ENCODE assay signal across 1 cellular context in the genomic region with DNA sequence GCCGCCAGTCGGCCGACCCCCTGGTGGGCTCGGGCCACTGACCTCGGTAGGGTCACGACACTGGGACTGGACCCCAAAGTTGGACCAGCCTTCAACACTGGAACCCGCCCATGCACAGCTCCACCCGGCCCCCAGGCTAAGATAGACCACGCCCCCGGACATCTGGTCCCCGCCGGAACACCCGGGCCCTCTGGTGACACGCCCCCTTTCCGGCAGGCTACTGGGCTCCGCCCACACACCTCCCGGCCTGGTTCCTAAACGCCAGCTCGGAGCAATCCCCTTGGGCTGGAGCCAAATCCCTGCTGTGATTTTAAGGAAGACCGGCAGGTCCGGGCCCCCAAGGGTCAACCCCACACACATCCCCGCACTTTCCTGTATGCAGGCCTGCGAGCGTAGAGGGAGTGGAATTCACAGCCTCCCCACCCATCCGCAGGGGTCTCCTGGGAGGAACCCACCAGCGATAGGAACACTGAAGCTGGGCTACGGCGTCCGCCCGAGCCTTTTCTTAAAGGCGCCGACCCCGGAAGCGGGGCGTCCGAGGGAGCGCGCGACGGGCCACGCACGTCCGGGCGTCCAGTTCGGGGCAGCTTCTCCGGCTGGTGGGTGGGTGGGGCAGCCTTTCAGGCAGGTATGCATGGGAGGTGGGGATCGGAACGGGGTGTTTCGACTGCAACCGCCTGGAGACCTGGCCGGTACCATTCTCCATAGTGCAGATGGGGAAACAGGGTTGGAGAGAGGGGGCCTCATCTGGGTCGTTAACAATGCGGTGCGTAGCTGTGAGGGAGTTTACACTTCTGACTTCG.
TF ChIP-seq lines count a peak whose summit lies in the region.

A gene with protein sequence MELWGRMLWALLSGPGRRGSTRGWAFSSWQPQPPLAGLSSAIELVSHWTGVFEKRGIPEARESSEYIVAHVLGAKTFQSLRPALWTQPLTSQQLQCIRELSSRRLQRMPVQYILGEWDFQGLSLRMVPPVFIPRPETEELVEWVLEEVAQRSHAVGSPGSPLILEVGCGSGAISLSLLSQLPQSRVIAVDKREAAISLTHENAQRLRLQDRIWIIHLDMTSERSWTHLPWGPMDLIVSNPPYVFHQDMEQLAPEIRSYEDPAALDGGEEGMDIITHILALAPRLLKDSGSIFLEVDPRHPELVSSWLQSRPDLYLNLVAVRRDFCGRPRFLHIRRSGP (plus strand): TSS at position 576 of the 803 bp plus-strand sequence. CDS start 1,583 bp downstream, outside the sequence.

TF ChIP-seq in GM12878, 131 proteins besides CTCF, POLR2A, EP300 and RAD21 (continued from another document):
- TF ChIP-seq, protein P1, sequence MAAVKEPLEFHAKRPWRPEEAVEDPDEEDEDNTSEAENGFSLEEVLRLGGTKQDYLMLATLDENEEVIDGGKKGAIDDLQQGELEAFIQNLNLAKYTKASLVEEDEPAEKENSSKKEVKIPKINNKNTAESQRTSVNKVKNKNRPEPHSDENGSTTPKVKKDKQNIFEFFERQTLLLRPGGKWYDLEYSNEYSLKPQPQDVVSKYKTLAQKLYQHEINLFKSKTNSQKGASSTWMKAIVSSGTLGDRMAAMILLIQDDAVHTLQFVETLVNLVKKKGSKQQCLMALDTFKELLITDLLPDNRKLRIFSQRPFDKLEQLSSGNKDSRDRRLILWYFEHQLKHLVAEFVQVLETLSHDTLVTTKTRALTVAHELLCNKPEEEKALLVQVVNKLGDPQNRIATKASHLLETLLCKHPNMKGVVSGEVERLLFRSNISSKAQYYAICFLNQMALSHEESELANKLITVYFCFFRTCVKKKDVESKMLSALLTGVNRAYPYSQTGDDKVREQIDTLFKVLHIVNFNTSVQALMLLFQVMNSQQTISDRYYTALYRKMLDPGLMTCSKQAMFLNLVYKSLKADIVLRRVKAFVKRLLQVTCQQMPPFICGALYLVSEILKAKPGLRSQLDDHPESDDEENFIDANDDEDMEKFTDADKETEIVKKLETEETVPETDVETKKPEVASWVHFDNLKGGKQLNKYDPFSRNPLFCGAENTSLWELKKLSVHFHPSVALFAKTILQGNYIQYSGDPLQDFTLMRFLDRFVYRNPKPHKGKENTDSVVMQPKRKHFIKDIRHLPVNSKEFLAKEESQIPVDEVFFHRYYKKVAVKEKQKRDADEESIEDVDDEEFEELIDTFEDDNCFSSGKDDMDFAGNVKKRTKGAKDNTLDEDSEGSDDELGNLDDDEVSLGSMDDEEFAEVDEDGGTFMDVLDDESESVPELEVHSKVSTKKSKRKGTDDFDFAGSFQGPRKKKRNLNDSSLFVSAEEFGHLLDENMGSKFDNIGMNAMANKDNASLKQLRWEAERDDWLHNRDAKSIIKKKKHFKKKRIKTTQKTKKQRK (IDR thresholded peaks at IDR 0.05; ENCODE audit: low read depth, low read length): no peak
- TF ChIP-seq, protein P2, sequence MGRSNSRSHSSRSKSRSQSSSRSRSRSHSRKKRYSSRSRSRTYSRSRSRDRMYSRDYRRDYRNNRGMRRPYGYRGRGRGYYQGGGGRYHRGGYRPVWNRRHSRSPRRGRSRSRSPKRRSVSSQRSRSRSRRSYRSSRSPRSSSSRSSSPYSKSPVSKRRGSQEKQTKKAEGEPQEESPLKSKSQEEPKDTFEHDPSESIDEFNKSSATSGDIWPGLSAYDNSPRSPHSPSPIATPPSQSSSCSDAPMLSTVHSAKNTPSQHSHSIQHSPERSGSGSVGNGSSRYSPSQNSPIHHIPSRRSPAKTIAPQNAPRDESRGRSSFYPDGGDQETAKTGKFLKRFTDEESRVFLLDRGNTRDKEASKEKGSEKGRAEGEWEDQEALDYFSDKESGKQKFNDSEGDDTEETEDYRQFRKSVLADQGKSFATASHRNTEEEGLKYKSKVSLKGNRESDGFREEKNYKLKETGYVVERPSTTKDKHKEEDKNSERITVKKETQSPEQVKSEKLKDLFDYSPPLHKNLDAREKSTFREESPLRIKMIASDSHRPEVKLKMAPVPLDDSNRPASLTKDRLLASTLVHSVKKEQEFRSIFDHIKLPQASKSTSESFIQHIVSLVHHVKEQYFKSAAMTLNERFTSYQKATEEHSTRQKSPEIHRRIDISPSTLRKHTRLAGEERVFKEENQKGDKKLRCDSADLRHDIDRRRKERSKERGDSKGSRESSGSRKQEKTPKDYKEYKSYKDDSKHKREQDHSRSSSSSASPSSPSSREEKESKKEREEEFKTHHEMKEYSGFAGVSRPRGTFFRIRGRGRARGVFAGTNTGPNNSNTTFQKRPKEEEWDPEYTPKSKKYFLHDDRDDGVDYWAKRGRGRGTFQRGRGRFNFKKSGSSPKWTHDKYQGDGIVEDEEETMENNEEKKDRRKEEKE (IDR thresholded peaks at IDR 0.05): no peak
- TF ChIP-seq ASH2L (IDR thresholded peaks at IDR 0.05; ENCODE audit: borderline replicate concordance, low read depth) (0 out of 2 replicates have a peak, but pooled peaks have one; percentile 31), GABPA (IDR thresholded peaks at IDR 0.05; ENCODE audit: low read depth) (peak; percentile 98), CBX5 (IDR thresholded peaks at IDR 0.05; ENCODE audit: low read depth) (0 out of 2 replicates have a peak, but pooled peaks have one; percentile 34), ZNF24 (IDR thresholded peaks at IDR 0.05) (no peak), CEBPB (IDR thresholded peaks at IDR 0.05; ENCODE audit: borderline replicate concordance in 1 of 2, low read depth in 2 of 2, low read length in 2 of 2) (no peak), DPF2 (IDR thresholded peaks at IDR 0.05) (peak; percentile 60; the same call in 1 of the 2 replicates), CHD1 (IDR thresholded peaks at IDR 0.05; ENCODE audit: low read depth, low read length) (no peak), PML (IDR thresholded peaks at IDR 0.05; ENCODE audit: low read length) (peak; percentile 95), HDGF (IDR thresholded peaks at IDR 0.05) (no peak), POLR2AphosphoS2 (IDR thresholded peaks at IDR 0.05; ENCODE audit: low read depth, low read length) (no peak), ZNF622 (IDR thresholded peaks at IDR 0.05) (no peak), BHLHE40 (IDR thresholded peaks at IDR 0.05; ENCODE audit: borderline replicate concordance in 1 of 2, low read depth in 2 of 2, low read length in 1 of 2) (peak in 1 of 2 experiments; percentile 42; a peak in 1 of 4 replicates), FOXM1 (IDR thresholded peaks at IDR 0.05; ENCODE audit: low read depth, low read length) (no peak), CREB1 (IDR thresholded peaks at IDR 0.05; ENCODE audit: low read depth) (peak; percentile 91), SUZ12 (IDR thresholded peaks at IDR 0.05; ENCODE audit: unreplicated experiment) (no peak), TCF12 (IDR thresholded peaks at IDR 0.05; ENCODE audit: low read depth, low read length) (peak; percentile 35; the same call in 1 of the 2 replicates), EED (IDR thresholded peaks at IDR 0.05; ENCODE audit: low read depth) (peak; percentile 76), ZZZ3 (IDR thresholded peaks at IDR 0.05; ENCODE audit: control insufficient read depth, insufficient read length, low read depth) (no peak), HDAC6 (IDR thresholded peaks at IDR 0.05; ENCODE audit: unreplicated experiment) (no peak), BMI1 (IDR thresholded peaks at IDR 0.05; ENCODE audit: borderline replicate concordance) (no peak), NBN (IDR thresholded peaks at IDR 0.05) (peak; percentile 97), EGR1 (IDR thresholded peaks at IDR 0.05; ENCODE audit: borderline replicate concordance in 1 of 2, low read depth in 2 of 2, low read length in 2 of 2) (peak; percentile 65 to 88), LARP7 (IDR thresholded peaks at IDR 0.05) (peak; percentile 51), FOS (IDR thresholded peaks at IDR 0.05; ENCODE audit: borderline replicate concordance, extremely low read depth, insufficient read length) (no peak), SP1 (IDR thresholded peaks at IDR 0.05; ENCODE audit: low read depth, low read length) (peak; percentile 75), YY1 (IDR thresholded peaks at IDR 0.05; ENCODE audit: low read depth, low read length) (peak; percentile 84), ZBED1 (IDR thresholded peaks at IDR 0.05; ENCODE audit: borderline replicate concordance) (no peak)
- TF ChIP-seq, protein P3, sequence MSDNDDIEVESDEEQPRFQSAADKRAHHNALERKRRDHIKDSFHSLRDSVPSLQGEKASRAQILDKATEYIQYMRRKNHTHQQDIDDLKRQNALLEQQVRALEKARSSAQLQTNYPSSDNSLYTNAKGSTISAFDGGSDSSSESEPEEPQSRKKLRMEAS (IDR thresholded peaks at IDR 0.05; ENCODE audit: low read depth, low read length): no peak
- TF ChIP-seq, protein P4, sequence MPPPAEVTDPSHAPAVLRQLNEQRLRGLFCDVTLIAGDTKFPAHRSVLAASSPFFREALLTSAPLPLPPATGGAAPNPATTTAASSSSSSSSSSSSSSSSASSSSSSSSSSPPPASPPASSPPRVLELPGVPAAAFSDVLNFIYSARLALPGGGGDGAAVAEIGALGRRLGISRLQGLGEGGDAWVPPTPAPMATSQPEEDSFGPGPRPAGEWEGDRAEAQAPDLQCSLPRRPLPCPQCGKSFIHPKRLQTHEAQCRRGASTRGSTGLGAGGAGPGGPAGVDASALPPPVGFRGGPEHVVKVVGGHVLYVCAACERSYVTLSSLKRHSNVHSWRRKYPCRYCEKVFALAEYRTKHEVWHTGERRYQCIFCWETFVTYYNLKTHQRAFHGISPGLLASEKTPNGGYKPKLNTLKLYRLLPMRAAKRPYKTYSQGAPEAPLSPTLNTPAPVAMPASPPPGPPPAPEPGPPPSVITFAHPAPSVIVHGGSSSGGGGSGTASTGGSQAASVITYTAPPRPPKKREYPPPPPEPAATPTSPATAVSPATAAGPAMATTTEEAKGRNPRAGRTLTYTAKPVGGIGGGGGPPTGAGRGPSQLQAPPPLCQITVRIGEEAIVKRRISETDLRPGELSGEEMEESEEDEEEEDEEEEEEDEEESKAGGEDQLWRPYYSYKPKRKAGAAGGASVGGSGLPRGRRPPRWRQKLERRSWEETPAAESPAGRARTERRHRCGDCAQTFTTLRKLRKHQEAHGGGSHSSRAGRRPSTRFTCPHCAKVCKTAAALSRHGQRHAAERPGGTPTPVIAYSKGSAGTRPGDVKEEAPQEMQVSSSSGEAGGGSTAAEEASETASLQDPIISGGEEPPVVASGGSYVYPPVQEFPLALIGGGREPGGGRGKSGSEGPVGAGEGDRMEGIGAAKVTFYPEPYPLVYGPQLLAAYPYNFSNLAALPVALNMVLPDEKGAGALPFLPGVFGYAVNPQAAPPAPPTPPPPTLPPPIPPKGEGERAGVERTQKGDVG (CRISPR knock-in tag; IDR thresholded peaks at IDR 0.05): no peak
